Comparison of ENCODE assay signal across 19 cellular contexts in genomic region chr10:104777086-104777799, GRCh38.
A peak's percentile ranks its signal among the peaks of the same experiment; 100 is the strongest.
DNase-seq lines count a peak whose midpoint lies in the region; ATAC-seq and TF ChIP-seq lines count a peak whose summit lies in the region.
"Had no signal": no experiment of that assay in that cellular context is flagged by ENCODE, and none has a peak within 500 bp of the region (broad histone marks: within the 10 kb centered on the region; RNA-seq: fewer than 3 reads in every experiment).

No MANE protein-coding gene starts in this region.

- TF ChIP-seq EP300 in neural cell (conservative IDR thresholded peaks at IDR 0.05; ENCODE audit: poor library complexity, severe bottlenecking): no peak

- no peaks in the 10 kb centered on the region for H4K20me1 ChIP-seq in neural cell (ENCODE audit: insufficient read depth)
- no peaks in the 10 kb centered on the region for H4K20me1 ChIP-seq in osteoblast (ENCODE audit: insufficient read depth, low read length)

- H3K27ac ChIP-seq in WERI-Rb-1 (no peak overlapping the region), neural cell (ENCODE audit: low read length) (no peak overlapping the region), osteoblast (ENCODE audit: low read depth, low read length) (no peak overlapping the region)
- H3K27ac ChIP-seq: adrenal gland, epithelial cell of prostate, sigmoid colon, stomach had no signal

- no peaks in the 10 kb centered on the region for H3K9me2 ChIP-seq in neural cell (ENCODE audit: insufficient read depth, low read length)

- H3K36me3 ChIP-seq in WERI-Rb-1 (no peaks in the 10 kb centered on the region), neural cell (ENCODE audit: insufficient read depth, low read length) (no peaks in the 10 kb centered on the region), osteoblast (ENCODE audit: insufficient read depth, low read length) (no peaks in the 10 kb centered on the region)
- H3K36me3 ChIP-seq: adrenal gland, sigmoid colon, stomach had no signal

- no peaks in the 10 kb centered on the region for H3K79me2 ChIP-seq in neural cell (replicated peaks; ENCODE audit: insufficient read depth, low read length)
- H3K79me2 ChIP-seq in osteoblast (ENCODE audit: insufficient read depth, low read length): no peaks in the 10 kb centered on the region

- DNase-seq in GM12864 (ENCODE audit: low read depth): no peak
- peak; percentile 24 for DNase-seq in WERI-Rb-1
- no peak for DNase-seq in osteoblast (ENCODE audit: insufficient read length, low spot score, missing footprints)
- no peak for DNase-seq in ecto neural progenitor cell (ENCODE audit: low spot score)
- DNase-seq: activated CD4-positive, alpha-beta T cell treated with anti-CD3 and anti-CD28 coated beads, Interleukin-2, amount 10 ng/mL, durations not matched to agents 24 days and 14 days; activated CD8-positive, alpha-beta memory T cell treated with anti-CD3 and anti-CD28 coated beads, Interleukin-2, amount 50 U/mL, for 4 hours; activated effector memory CD4-positive, alpha-beta T cell treated with anti-CD3 and anti-CD28 coated beads, Interleukin-2, amount 50 U/mL, for 16 hours; adrenal gland; EL; foreskin melanocyte; NCI-H2029; NCI-H446; OCI-M1; sigmoid colon; stomach had no signal

- ATAC-seq in GM18511 (IDR thresholded peaks at IDR 0.05; ENCODE audit: unreplicated experiment): peak; percentile 45
- no peak for ATAC-seq in activated CD4-positive, CD25-positive, alpha-beta regulatory T cell treated with anti-CD3 and anti-CD28 coated beads, Interleukin-2, amount 50 U/mL, for 24 hours

- H3K4me3 ChIP-seq in GM12864 (ENCODE audit: low read depth, low read length): no peak overlapping the region
- H3K4me3 ChIP-seq in WERI-Rb-1 (ENCODE audit: low read depth, low read length): no peak overlapping the region
- H3K4me3 ChIP-seq in neural cell (ENCODE audit: low read length): no peak overlapping the region
- no peak overlapping the region for H3K4me3 ChIP-seq in osteoblast (ENCODE audit: insufficient read depth, low read length)
- H3K4me3 ChIP-seq: adrenal gland, sigmoid colon, stomach had no signal

- H3K9me3 ChIP-seq in WERI-Rb-1 (ENCODE audit: severe bottlenecking) (no peaks in the 10 kb centered on the region), neural cell (ENCODE audit: low read length) (no peaks in the 10 kb centered on the region), osteoblast (ENCODE audit: low read depth, low read length) (no peaks in the 10 kb centered on the region)
- H3K9me3 ChIP-seq: adrenal gland, sigmoid colon, stomach had no signal

- no peaks in the 10 kb centered on the region for H3K4me1 ChIP-seq in osteoblast (ENCODE audit: insufficient read depth, low read length)
- H3K4me1 ChIP-seq: adrenal gland, sigmoid colon, stomach had no signal

- no peaks in the 10 kb centered on the region for H3F3A ChIP-seq in neural cell (ENCODE audit: insufficient read depth, low read length, poor library complexity, severe bottlenecking)

- H2AFZ ChIP-seq in neural cell (ENCODE audit: low read depth, low read length): no peak overlapping the region
- no peak overlapping the region for H2AFZ ChIP-seq in osteoblast (ENCODE audit: low read length)

- H3K4me2 ChIP-seq in neural cell (ENCODE audit: low read length) (no peak overlapping the region), osteoblast (ENCODE audit: insufficient read depth, low read length) (no peak overlapping the region)

- TF ChIP-seq CTCF in GM12864 (IDR thresholded peaks at IDR 0.05; ENCODE audit: low read depth, low read length, missing control alignments) (peak; percentile 33), WERI-Rb-1 (IDR thresholded peaks at IDR 0.05; ENCODE audit: low read depth, low read length) (peak; percentile 76), neural cell (IDR thresholded peaks at IDR 0.05; ENCODE audit: poor library complexity, severe bottlenecking) (peak; percentile 58), osteoblast (IDR thresholded peaks at IDR 0.05; ENCODE audit: extremely low read depth, low read depth, low read length) (no peak)

- TF ChIP-seq RAD21 in neural cell (conservative IDR thresholded peaks at IDR 0.05): peak; percentile 60

- H3K27me3 ChIP-seq in WERI-Rb-1 (ENCODE audit: insufficient read depth, low read depth, severe bottlenecking) (no peaks in the 10 kb centered on the region), neural cell (ENCODE audit: insufficient read depth, low read depth, low read length) (no peaks in the 10 kb centered on the region), osteoblast (ENCODE audit: insufficient read depth, low read length) (no peaks in the 10 kb centered on the region)
- H3K27me3 ChIP-seq: adrenal gland, sigmoid colon had no signal

- H3K9ac ChIP-seq in neural cell (ENCODE audit: low read length): no peak overlapping the region

TF ChIP-seq in neural cell, 6 proteins besides CTCF, POLR2A, EP300 and RAD21:
- TF ChIP-seq REST (IDR thresholded peaks at IDR 0.05; ENCODE audit: borderline replicate concordance) (no peak), SMC3 (conservative IDR thresholded peaks at IDR 0.05; ENCODE audit: poor library complexity) (peak; percentile 59)
